Comparison of ENCODE assay signal across 23 cellular contexts in genomic region chr2:145812163-145812554, GRCh38.
A peak's percentile ranks its signal among the peaks of the same experiment; 100 is the strongest.
DNase-seq lines count a peak whose midpoint lies in the region; ATAC-seq, FAIRE-seq and TF ChIP-seq lines count a peak whose summit lies in the region.
"Had no signal": no experiment of that assay in that cellular context is flagged by ENCODE, and none has a peak within 500 bp of the region (broad histone marks: within the 10 kb centered on the region; RNA-seq: fewer than 3 reads in every experiment).

No MANE protein-coding gene starts in this region.

- H3K9me3 ChIP-seq in left ventricle myocardium inferior (replicated peaks): no peaks in the 10 kb centered on the region
- no peaks in the 10 kb centered on the region for H3K9me3 ChIP-seq in heart right ventricle
- no peaks in the 10 kb centered on the region for H3K9me3 ChIP-seq in PC-9 (ENCODE audit: insufficient read depth, low read depth)
- H3K9me3 ChIP-seq: right atrium auricular region had no signal

- FAIRE-seq in D721Med (lab: Jason Lieb, UNC) (no peak), HTR-8/SVneo (lab: Jason Lieb, UNC) (no peak)
- FAIRE-seq: colon, GM19239, urothelium cell line had no signal

- CTCF ChIA-PET in PC-9 (lab: Charles Lee): no interaction called here

- H3K27me3 ChIP-seq in left ventricle myocardium inferior (ENCODE audit: low read depth) (no peaks in the 10 kb centered on the region), heart right ventricle (no peaks in the 10 kb centered on the region), PC-9 (ENCODE audit: insufficient read depth, low read depth) (no peaks in the 10 kb centered on the region)
- H3K27me3 ChIP-seq: right atrium auricular region had no signal

- 67 to 79% methylated on average over 2 of the region's 2 CpGs for WGBS in heart right ventricle, 2 donors

- intact Hi-C loops in left ventricle myocardium inferior (cut with micrococcal nuclease) (no loop called here), heart right ventricle (cut with DNase I) (no loop called here), PC-9 (cut with micrococcal nuclease; ENCODE audit: unreplicated experiment) (no loop called here)

- no peaks in the 10 kb centered on the region for H4K20me1 ChIP-seq in PC-9 (ENCODE audit: insufficient read depth)

- no TSS peak for BruUV-seq in PC-9 (replicated peaks; lab: Mats Ljungman, UMichigan)

- 0 out of 2 replicates have a peak overlapping the region, but pooled peaks have one; percentile 56 for H2AFZ ChIP-seq in PC-9

- no peaks in the 10 kb centered on the region for H3K79me2 ChIP-seq in PC-9 (ENCODE audit: low read depth)

- H3K9me2 ChIP-seq in PC-9 (ENCODE audit: insufficient read depth): no peaks in the 10 kb centered on the region

- DNase-seq in left ventricle myocardium inferior: no peak
- DNase-seq in heart right ventricle: no peak
- DNase-seq in PC-9: no peak
- peak; percentile 55 for DNase-seq in kidney tubule cell (ENCODE audit: low spot score)
- DNase-seq in activated T-cell treated with anti-CD3 and anti-CD28 coated beads, Interleukin-2, amount 50 U/mL, for 48 hours: no peak
- no peak for DNase-seq in occipital lobe (lab: John Stamatoyannopoulos, UW)
- no peak for DNase-seq in D721Med (ENCODE audit: insufficient read length, low spot score)
- no peak for DNase-seq in HTR-8/SVneo (ENCODE audit: insufficient read length, low spot score)
- DNase-seq: GF-D8; head of caudate nucleus; left ventricle myocardium superior; NCI-H1048; NCI-H2081; NCI-H526 treated with DMSO at 0.1 percent for 48 hours; nucleus accumbens; stimulated activated CD4-positive, alpha-beta T cell treated with anti-CD3 and anti-CD28 coated beads, Interleukin-15, amount 100 ng/mL, for 24 hours; substantia nigra had no signal

- TF ChIP-seq CTCF in left ventricle myocardium inferior (IDR thresholded peaks at IDR 0.05; ENCODE audit: borderline replicate concordance) (no peak), heart right ventricle (IDR thresholded peaks at IDR 0.05) (no peak), PC-9 (conservative IDR thresholded peaks at IDR 0.05) (no peak), D721Med (IDR thresholded peaks at IDR 0.05; ENCODE audit: insufficient read depth, missing control alignments) (no peak)

- H3K4me3 ChIP-seq in left ventricle myocardium inferior (no peak overlapping the region), heart right ventricle (no peak overlapping the region), PC-9 (no peak overlapping the region)
- H3K4me3 ChIP-seq: GM23338, right atrium auricular region had no signal

- H3K4me2 ChIP-seq in PC-9: no peak overlapping the region
- H3K4me2 ChIP-seq: GM23338 had no signal

- H3K27ac ChIP-seq in left ventricle myocardium inferior (replicated peaks) (peak overlapping the region; percentile 38), heart right ventricle (peak overlapping the region in 3 of 10 donors; percentile 0 to 78 (median 29)), PC-9 (no peak overlapping the region)
- H3K27ac ChIP-seq: right atrium auricular region had no signal

- ATAC-seq in heart right ventricle: no peak
- ATAC-seq: activated CD4-positive, CD25-positive, alpha-beta regulatory T cell treated with anti-CD3 and anti-CD28 coated beads, Interleukin-2, amount 50 U/mL, for 24 hours; GM23338; left ventricle myocardium superior had no signal

- H3F3A ChIP-seq in PC-9 (ENCODE audit: insufficient read depth, low read depth): no peaks in the 10 kb centered on the region

- H3K36me3 ChIP-seq in left ventricle myocardium inferior: no peaks in the 10 kb centered on the region
- H3K36me3 ChIP-seq in heart right ventricle: no peaks in the 10 kb centered on the region
- no peaks in the 10 kb centered on the region for H3K36me3 ChIP-seq in PC-9 (ENCODE audit: low read depth)
- H3K36me3 ChIP-seq: right atrium auricular region had no signal

- POLR2A ChIA-PET in PC-9 (lab: Charles Lee; ENCODE audit: unreplicated experiment): no interaction called here

- H3K4me1 ChIP-seq in left ventricle myocardium inferior: no peaks in the 10 kb centered on the region
- peaks cover 0 to 13% (median 0%) of the 10 kb centered on the region in 9 donors for H3K4me1 ChIP-seq in heart right ventricle
- H3K4me1 ChIP-seq in PC-9 (replicated peaks; ENCODE audit: insufficient read depth): no peaks in the 10 kb centered on the region
- H3K4me1 ChIP-seq: right atrium auricular region had no signal
